In genomic region chr14:100819829-100820475, GRCh38 we compare ENCODE assay signal across 2 cellular contexts.
TF ChIP-seq lines count a peak whose summit lies in the region.

No MANE protein-coding gene starts in this region.

TF ChIP-seq in HepG2, 621 proteins besides CTCF, POLR2A, EP300 and RAD21 (continues in another document):
- TF ChIP-seq SMAD1 (CRISPR knock-in tag; IDR thresholded peaks at IDR 0.05; ENCODE audit: borderline replicate concordance, low read depth), result no peak
- TF ChIP-seq KMT2B (CRISPR knock-in tag; IDR thresholded peaks at IDR 0.05), result no peak
- no peak for TF ChIP-seq ZNF709 (CRISPR knock-in tag; IDR thresholded peaks at IDR 0.05)
- no peak for TF ChIP-seq PHB2 (IDR thresholded peaks at IDR 0.05; ENCODE audit: partially characterized antibody)
- TF ChIP-seq SUZ12 (IDR thresholded peaks at IDR 0.05; ENCODE audit: low read depth, low read length), result no peak
- peak; percentile 59; the same call in 1 of the 2 replicates for TF ChIP-seq LBX2 (CRISPR knock-in tag; IDR thresholded peaks at IDR 0.05; ENCODE audit: borderline replicate concordance)
- no peak for TF ChIP-seq ZBTB7B (CRISPR knock-in tag; IDR thresholded peaks at IDR 0.05)
- no peak for TF ChIP-seq GABPA (IDR thresholded peaks at IDR 0.05; ENCODE audit: low read depth, low read length)
- no peak for TF ChIP-seq GABPA (CRISPR knock-in tag; IDR thresholded peaks at IDR 0.05; ENCODE audit: low read depth)
- no peak for TF ChIP-seq KLF15 (CRISPR knock-in tag; IDR thresholded peaks at IDR 0.05; ENCODE audit: borderline replicate concordance)
- no peak for TF ChIP-seq MAX (IDR thresholded peaks at IDR 0.05)
- no peak for TF ChIP-seq ZNF160 (CRISPR knock-in tag; IDR thresholded peaks at IDR 0.05)
- no peak for TF ChIP-seq SIX4 (CRISPR knock-in tag; IDR thresholded peaks at IDR 0.05)
- TF ChIP-seq ZNF687 (CRISPR knock-in tag; IDR thresholded peaks at IDR 0.05), result peak; percentile 79
- TF ChIP-seq NKX3-1 (CRISPR knock-in tag; IDR thresholded peaks at IDR 0.05), result no peak
- no peak for TF ChIP-seq RORA (CRISPR knock-in tag; IDR thresholded peaks at IDR 0.05)
- no peak for TF ChIP-seq SNAPC5 (CRISPR knock-in tag; IDR thresholded peaks at IDR 0.05; ENCODE audit: borderline replicate concordance)
- no peak for TF ChIP-seq PREB (CRISPR knock-in tag; IDR thresholded peaks at IDR 0.05)
- no peak for TF ChIP-seq KDM4B (CRISPR knock-in tag; IDR thresholded peaks at IDR 0.05)
- TF ChIP-seq HNF1A (IDR thresholded peaks at IDR 0.05; ENCODE audit: low read depth), result no peak
- TF ChIP-seq HNF1A (CRISPR knock-in tag; IDR thresholded peaks at IDR 0.05; ENCODE audit: borderline replicate concordance), result 0 out of 2 replicates have a peak, but pooled peaks have one; percentile 2

TF ChIP-seq in H1, 55 proteins besides CTCF, POLR2A, EP300 and RAD21:
- no peak for TF ChIP-seq YY1 (IDR thresholded peaks at IDR 0.05; ENCODE audit: low read depth, low read length)
- no peak for TF ChIP-seq SIN3A (conservative IDR thresholded peaks at IDR 0.05 in 1 of 2, IDR thresholded peaks at IDR 0.05 in 1 of 2; ENCODE audit: low read depth in 1 of 2, low read length in 2 of 2)
- no peak for TF ChIP-seq GTF2F1 (IDR thresholded peaks at IDR 0.05; ENCODE audit: borderline replicate concordance, low read depth, low read length)
- TF ChIP-seq NANOG (IDR thresholded peaks at IDR 0.05; ENCODE audit: insufficient read depth, low read depth, low read length, poor library complexity, severe bottlenecking), result no peak
- no peak for TF ChIP-seq E2F6 (IDR thresholded peaks at IDR 0.05)
- TF ChIP-seq SP1 (IDR thresholded peaks at IDR 0.05; ENCODE audit: low read depth, low read length), result no peak
- peak; percentile 32; the same call in 1 of the 2 replicates for TF ChIP-seq EGR1 (IDR thresholded peaks at IDR 0.05; ENCODE audit: borderline replicate concordance, low read depth, low read length)
